In genomic region chr5:115930171-115930570, GRCh38 we compare ENCODE assay signal across 2 cellular contexts. TPM values are rescaled to one million over a fixed set of nuclear protein-coding genes. Genes with fewer than 3 reads are reported as not detected.
"Had no signal": no experiment of that assay in that cellular context is flagged by ENCODE, and none has a peak within 500 bp of the region (broad histone marks: within the 10 kb centered on the region; RNA-seq: fewer than 3 reads in every experiment).

No MANE protein-coding gene starts in this region.

RNA-seq across cellular contexts. Expression of gene LVRN, which starts 32.1 kb away (rescaled TPM):
- total RNA-seq: activated T-helper 1 cell treated with anti-CD3 and anti-CD28 coated beads, Interleukin-12 subunit alpha, Interleukin-12 subunit beta, Interleukin-2, Interleukin-4 antibody, amounts not matched to agents 30 ng/mL and 10 ng/mL and 1 ng/mL, durations not matched to agents 14 hours and 24 hours and 36 hours; T-helper 17 cell had no signal
